In genomic region chr17:76384987-76385891, GRCh38 we compare ENCODE assay signal across 8 cellular contexts. TPM values are rescaled to one million over a fixed set of nuclear protein-coding genes. Genes with fewer than 3 reads are reported as not detected.
A peak's percentile ranks its signal among the peaks of the same experiment; 100 is the strongest.
DNase-seq lines count a peak whose midpoint lies in the region; ATAC-seq, FAIRE-seq and TF ChIP-seq lines count a peak whose summit lies in the region.

No MANE protein-coding gene starts in this region.

- H3K36me3 ChIP-seq in BLaER1 (peaks cover 13% of the 10 kb centered on the region), HUES6 (ENCODE audit: control insufficient read depth, insufficient read depth, low read length) (peaks cover 2% of the 10 kb centered on the region; the same call in 1 of the 2 replicates), H1 (ENCODE audit: control insufficient read depth in 2 of 4, insufficient read depth in 4 of 4, low read length in 3 of 4) (peaks cover 0 to 2% (median under 1%) of the 10 kb centered on the region in 4 experiments; a peak in 1 of 8 replicates), mucosa of descending colon (ENCODE audit: low read depth) (no peaks in the 10 kb centered on the region), thoracic aorta (peaks cover 2% of the 10 kb centered on the region)

- H2BK20ac ChIP-seq in H1 (ENCODE audit: low read length), result no peak overlapping the region

- H2BK5ac ChIP-seq in H1 (ENCODE audit: low read depth, low read length), result no peak overlapping the region

- peaks cover 51% of the 10 kb centered on the region for H4K20me1 ChIP-seq in BLaER1
- H4K20me1 ChIP-seq in H1 (replicated peaks in 1 of 2; ENCODE audit: control insufficient read depth in 1 of 2, insufficient read depth in 2 of 2, low read length in 2 of 2), result peaks cover 0 to 4% of the 10 kb centered on the region in 2 experiments

- 13% methylated on average over 39 of the region's 74 CpGs; no CpG with 5 or more reads in 1 of the 2 experiments for WGBS in H1 (ENCODE audit: extremely low coverage in 1 of 2, insufficient coverage in 1 of 2, insufficient read length in 1 of 2, insufficient replicate concordance in 2 of 2, low coverage in 1 of 2, low lambda C conversion rate in 2 of 2, missing lambda C conversion rate in 1 of 2), 2 experiments

- no peak overlapping the region for H2BK15ac ChIP-seq in H1 (ENCODE audit: low read length)

- H3K23ac ChIP-seq in H1 (ENCODE audit: insufficient read length), result no peak overlapping the region

- H3K4me1 ChIP-seq in BLaER1 (peaks cover 71% of the 10 kb centered on the region), HUES6 (ENCODE audit: control insufficient read depth, insufficient read depth, low read length) (peaks cover 41% of the 10 kb centered on the region), H1 (replicated peaks in 1 of 4; ENCODE audit: control insufficient read depth in 3 of 4, insufficient read depth in 4 of 4, low read length in 3 of 4) (peaks cover 5 to 49% (median 28%) of the 10 kb centered on the region in 4 experiments), mucosa of descending colon (ENCODE audit: low read depth) (peaks cover 28% of the 10 kb centered on the region), thoracic aorta (ENCODE audit: control insufficient read depth in 1 of 2, low read depth in 2 of 2) (peaks cover 13 to 37% of the 10 kb centered on the region in 2 donors)

- H2AK5ac ChIP-seq in H1 (ENCODE audit: low read depth, low read length), result no peak overlapping the region

- no peak overlapping the region for H2BK120ac ChIP-seq in H1 (replicated peaks; ENCODE audit: low read depth, low read length)

- ATAC-seq in mucosa of descending colon (peak; percentile 17), thoracic aorta (ENCODE audit: insufficient number of reproducible peaks, low FRiP score, low read depth) (peak; percentile 15), GM19463 (IDR thresholded peaks at IDR 0.05; ENCODE audit: unreplicated experiment) (no peak)

- no peak overlapping the region; the same call in 1 of the 2 replicates for H4K8ac ChIP-seq in H1 (ENCODE audit: extremely low read depth, insufficient read depth, low read length)

- peak overlapping the region; percentile 39; the same call in 1 of the 2 replicates for H2BK12ac ChIP-seq in H1 (ENCODE audit: low read depth, low read length)

- no peak for TF ChIP-seq EP300 in H1 (IDR thresholded peaks at IDR 0.05; ENCODE audit: borderline replicate concordance in 1 of 2, low read depth in 2 of 2, low read length in 2 of 2)

- CTCF ChIA-PET in H1 (lab: Charles Lee; ENCODE audit: partially characterized antibody), result interaction anchor here (0.6 to 28.1 kb wide), 33 partner anchors 9 to 504 kb away, joined by 3 to 635 read pairs (median 6); partner anchors contain the start of genes FBF1, PRPSAP1, QRICH2 and UBE2O

- H3K4me2 ChIP-seq in BLaER1, result peak overlapping the region; percentile 99
- H3K4me2 ChIP-seq in H1 (ENCODE audit: insufficient read depth in 1 of 2, low read depth in 2 of 2, low read length in 2 of 2), result peak overlapping the region; percentile 92 to 95

- no peak overlapping the region for H3K14ac ChIP-seq in H1 (ENCODE audit: insufficient read length)

- H3K27me3 ChIP-seq in BLaER1 (peaks cover 63% of the 10 kb centered on the region), HUES6 (ENCODE audit: control insufficient read depth, insufficient read depth, low read length) (peaks cover 37% of the 10 kb centered on the region), H1 (replicated peaks in 1 of 4; ENCODE audit: control insufficient read depth in 3 of 4, extremely low read depth in 1 of 4, insufficient read depth in 3 of 4, low read length in 3 of 4) (peaks cover 18 to 47% (median 33%) of the 10 kb centered on the region in 4 experiments; a peak in 6 of 7 replicates), thoracic aorta (replicated peaks; ENCODE audit: insufficient read depth) (no peaks in the 10 kb centered on the region)

- intact Hi-C loops in mucosa of descending colon (cut with DNase I, micrococcal nuclease), result no loop called here

- H3K18ac ChIP-seq in H1 (ENCODE audit: extremely low read depth, low read length), result peak overlapping the region; percentile 32

- H3K56ac ChIP-seq in H1 (replicated peaks; ENCODE audit: insufficient read length, low read depth, low read length), result no peak overlapping the region

- no peak for FAIRE-seq in H1 (lab: Jason Lieb, UNC)

- DNase-seq in activated CD4-positive, alpha-beta T cell treated with anti-CD3 and anti-CD28 coated beads, Interleukin-2, amount 50 U/mL, for 4 hours, result peak; percentile 30 to 35
- DNase-seq in H1 (ENCODE audit: low read depth in 1 of 2, low spot score in 2 of 2) (peak in 1 of 2 experiments; percentile 74), mucosa of descending colon (peak; percentile 31 to 73 (median 60)), thoracic aorta (ENCODE audit: low spot score) (no peak), DMS153 treated with DMSO at 0.1 percent for 48 hours (lab: John Stamatoyannopoulos, UW; ENCODE audit: unreplicated experiment) (no peak)

- POLR2A ChIA-PET in H1 (lab: Charles Lee; ENCODE audit: partially characterized antibody), result interaction anchor here (0.6 to 4.0 kb wide), 6 partner anchors 20 to 408 kb away, joined by 3 to 15 read pairs (median 6); partner anchors contain the start of gene PRPSAP1

- no peak for TF ChIP-seq POLR2A in H1 (IDR thresholded peaks at IDR 0.05; ENCODE audit: control extremely low read depth in 1 of 2, low read depth in 2 of 2, low read length in 2 of 2)

- TF ChIP-seq CTCF in H1 (IDR thresholded peaks at IDR 0.05; ENCODE audit: control extremely low read depth in 1 of 3, insufficient read depth in 1 of 3, low read depth in 1 of 3, low read length in 3 of 3), result no peak
- TF ChIP-seq CTCF in mucosa of descending colon (IDR thresholded peaks at IDR 0.05), result no peak
- TF ChIP-seq CTCF in thoracic aorta (IDR thresholded peaks at IDR 0.05), result no peak

- no peak for TF ChIP-seq RAD21 in H1 (IDR thresholded peaks at IDR 0.05 in 1 of 2, conservative IDR thresholded peaks at IDR 0.05 in 1 of 2; ENCODE audit: low read depth in 2 of 2, low read length in 2 of 2)

- peaks cover 23% of the 10 kb centered on the region for H3K23me2 ChIP-seq in H1 (ENCODE audit: low read depth, low read length)

- no peak overlapping the region for H4K91ac ChIP-seq in H1 (replicated peaks; ENCODE audit: insufficient read length, low read length)

- H4K5ac ChIP-seq in H1 (ENCODE audit: insufficient read length, low read depth, low read length), result no peak overlapping the region

- H3K4me3 ChIP-seq in BLaER1 (peak overlapping the region; percentile 73), HUES6 (ENCODE audit: low read depth, low read length) (peak overlapping the region; percentile 72), H1 (ENCODE audit: extremely low read depth in 1 of 4, insufficient read depth in 2 of 4, low read depth in 3 of 4, low read length in 4 of 4) (peak overlapping the region; percentile 39 to 80 (median 60); a peak in 7 of 8 replicates), mucosa of descending colon (peak overlapping the region; percentile 19), thoracic aorta (peak overlapping the region; percentile 80)

- H2AFZ ChIP-seq in H1 (ENCODE audit: low read length), result no peak overlapping the region; the same call in 1 of the 2 replicates

- no peaks in the 10 kb centered on the region for H3K79me2 ChIP-seq in H1 (ENCODE audit: control insufficient read depth in 1 of 2, insufficient read depth in 2 of 2, low read length in 2 of 2)

- H3K9ac ChIP-seq in BLaER1, result peak overlapping the region; percentile 74
- H3K9ac ChIP-seq in HUES6 (ENCODE audit: low read length), result peak overlapping the region; percentile 58
- no peak overlapping the region for H3K9ac ChIP-seq in H1 (replicated peaks in 1 of 4; ENCODE audit: extremely low read depth in 1 of 4, low read depth in 3 of 4, low read length in 3 of 4)

- H3K27ac ChIP-seq in BLaER1, result peak overlapping the region; percentile 72; the same call in 1 of the 2 replicates
- H3K27ac ChIP-seq in HUES6 (ENCODE audit: low read depth, low read length), result no peak overlapping the region
- H3K27ac ChIP-seq in H1 (ENCODE audit: low read depth, low read length), result no peak overlapping the region
- peak overlapping the region; percentile 79 to 89 for H3K27ac ChIP-seq in thoracic aorta

- no peaks in the 10 kb centered on the region for H3K9me3 ChIP-seq in BLaER1
- H3K9me3 ChIP-seq in HUES6 (ENCODE audit: control insufficient read depth, insufficient read depth, low read depth, low read length), result no peaks in the 10 kb centered on the region
- no peaks in the 10 kb centered on the region for H3K9me3 ChIP-seq in H1 (ENCODE audit: insufficient read depth in 2 of 2, low read depth in 1 of 2, low read length in 1 of 2)
- no peaks in the 10 kb centered on the region for H3K9me3 ChIP-seq in mucosa of descending colon
- H3K9me3 ChIP-seq in thoracic aorta, result no peaks in the 10 kb centered on the region

- H3K79me1 ChIP-seq in H1 (ENCODE audit: low read depth, low read length), result no peaks in the 10 kb centered on the region; the same call in 1 of the 2 replicates

- peak overlapping the region; percentile 5 for H3K4ac ChIP-seq in H1 (replicated peaks; ENCODE audit: insufficient read length, low read depth, low read length)

TF ChIP-seq in H1, 55 proteins besides CTCF, POLR2A, EP300 and RAD21 (continues in another document):
- peak; percentile 71 for TF ChIP-seq SUZ12 (IDR thresholded peaks at IDR 0.05; ENCODE audit: low read length)
- TF ChIP-seq RBBP5 (IDR thresholded peaks at IDR 0.05; ENCODE audit: borderline replicate concordance, low read depth, low read length), result 0 out of 2 replicates have a peak, but pooled peaks have one; percentile 18

RNA-seq across cellular contexts. Expression of gene SPHK1, which starts 0.8 kb away (rescaled TPM):
- 2.4 and 2.6 TPM in 2 replicates for total RNA-seq in H1 (2021; fragmentation: NEBNext Ultra II Directional; extraction: Animal tissue kit (Norgen Biotek cat#: 25700))
- polyA plus RNA-seq in H1 (2011; rRNA removed), result 2.4 and 4.6 TPM in 2 replicates
- polyA plus RNA-seq in H1 (2011; cell fraction: cytosol; rRNA removed), result 4.0 TPM
- polyA plus RNA-seq in H1 (2011; cell fraction: nucleus; rRNA removed), result 6.2 TPM
- 1.3 to 3.1 TPM (median 2.1 TPM) in 4 replicates for polyA plus RNA-seq in H1 (2012, experiment 1 of 2)
- polyA plus RNA-seq in H1 (2012, experiment 2 of 2), result 2.6 TPM
- polyA plus RNA-seq in H1 (2013, experiment 1 of 2), result 1.1 TPM
- polyA plus RNA-seq in H1 (2013, experiment 2 of 2), result 1.2 TPM
- polyA minus RNA-seq in H1 (2011; rRNA and poly(A)+ RNA removed), result 0.60 and 0.66 TPM in 2 replicates
- polyA minus RNA-seq in H1 (2011; cell fraction: cytosol; rRNA and poly(A)+ RNA removed), result not detected
- 0.50 TPM for polyA minus RNA-seq in H1 (2011; cell fraction: nucleus; rRNA and poly(A)+ RNA removed)
- 1 to 10 TPM; 1.2 to 5.7 (median 3.3) TPM for total RNA-seq in mucosa of descending colon
- 10 to 100 TPM; 46.8 to 47.4 TPM for total RNA-seq in thoracic aorta

RNA-seq across cellular contexts. Expression of gene PRPSAP1, which starts 31.5 kb away (rescaled TPM):
- total RNA-seq in H1 (2021; fragmentation: NEBNext Ultra II Directional; extraction: Animal tissue kit (Norgen Biotek cat#: 25700)), result 42.8 and 54.2 TPM in 2 replicates
- 32.0 and 42.5 TPM in 2 replicates for polyA plus RNA-seq in H1 (2011; rRNA removed)
- polyA plus RNA-seq in H1 (2011; cell fraction: cytosol; rRNA removed), result 51.3 TPM
- 44.8 TPM for polyA plus RNA-seq in H1 (2011; cell fraction: nucleus; rRNA removed)
- 35.8 to 39.2 TPM (median 37.3 TPM) in 4 replicates for polyA plus RNA-seq in H1 (2012, experiment 1 of 2)
- polyA plus RNA-seq in H1 (2012, experiment 2 of 2), result 24.0 TPM
- 23.9 TPM for polyA plus RNA-seq in H1 (2013, experiment 1 of 2)
- polyA plus RNA-seq in H1 (2013, experiment 2 of 2), result 22.1 TPM
- polyA minus RNA-seq in H1 (2011; rRNA and poly(A)+ RNA removed), result 74.0 and 76.2 TPM in 2 replicates
- polyA minus RNA-seq in H1 (2011; cell fraction: cytosol; rRNA and poly(A)+ RNA removed), result 30.1 TPM
- polyA minus RNA-seq in H1 (2011; cell fraction: nucleus; rRNA and poly(A)+ RNA removed), result 37.5 TPM
- total RNA-seq in mucosa of descending colon, result 10 to 100 TPM; 45.3 to 63.0 (median 61.4) TPM
- 10 to 100 TPM; 57.8 to 83.9 TPM for total RNA-seq in thoracic aorta

Comparison
In these comparisons a context has a peak if more than half of its experiments do, and no peak if none do; other contexts are left out.
1. H3K27ac ChIP-seq: peak in BLaER1 (single experiment) and thoracic aorta (2 of 2); none in HUES6 (single experiment) and H1 (single experiment).
2. H3K4me3 ChIP-seq: peak in every context shown above with its lines; median percentile 80 in thoracic aorta; 73 in BLaER1; 72 in HUES6; 60 in H1; 19 in mucosa of descending colon.
3. H3K9ac ChIP-seq: peak in BLaER1 (single experiment) and HUES6 (single experiment); none in H1 (0 of 4).
4. DNase-seq: peak in activated CD4-positive, alpha-beta T cell treated with anti-CD3 and anti-CD28 coated beads, Interleukin-2, amount 50 U/mL, for 4 hours (2 of 2) and mucosa of descending colon (3 of 3); none in thoracic aorta (single experiment) and DMS153 treated with DMSO at 0.1 percent for 48 hours (single experiment).
5. RNA of gene SPHK1, which starts 0.8 kb away (total RNA-seq): 46.8 to 47.4 TPM in thoracic aorta; 1.2 to 5.7 TPM in mucosa of descending colon and 2.4 to 2.6 TPM in H1; every median in the first group is over 4 times any median in the second.